ENCODE assay signal across 18 cellular contexts in the genomic region with DNA sequence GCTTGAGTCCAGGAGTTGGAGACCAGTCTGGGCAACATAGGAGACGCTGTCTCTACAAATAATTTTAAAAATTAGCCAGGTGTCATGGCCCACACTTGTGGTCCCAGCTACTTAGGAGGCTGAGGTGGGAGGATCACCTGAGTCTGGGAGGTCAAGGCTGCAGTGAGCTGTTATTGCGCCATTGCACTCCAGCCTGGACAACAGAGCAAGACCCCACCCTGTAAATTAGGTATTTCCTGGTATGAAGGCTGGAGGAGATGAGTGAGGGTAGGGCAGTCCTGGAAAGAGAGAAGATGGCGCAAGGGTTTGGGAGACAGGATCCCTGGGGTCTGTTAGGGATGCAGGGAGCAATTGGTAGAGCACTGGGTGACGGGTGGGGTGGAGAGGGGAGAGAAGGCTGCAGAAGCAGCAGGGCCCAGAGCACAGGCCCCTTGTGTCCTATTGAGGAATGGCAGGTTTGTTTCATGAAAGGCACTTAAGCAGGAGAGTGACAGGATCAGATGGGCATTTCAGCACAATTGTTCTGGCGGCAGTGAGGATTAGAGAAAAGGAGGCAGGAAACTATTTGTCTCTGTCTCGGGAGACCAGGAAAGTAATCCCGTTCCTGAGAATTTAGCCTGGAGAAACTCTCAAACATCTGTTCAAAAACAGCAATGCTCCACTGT. TPM values are rescaled to one million over a fixed set of nuclear protein-coding genes. Genes with fewer than 3 reads are reported as not detected.
DNase-seq lines count a peak whose midpoint lies in the region; ATAC-seq and TF ChIP-seq lines count a peak whose summit lies in the region.
"Had no signal": no experiment of that assay in that cellular context is flagged by ENCODE, and none has a peak within 500 bp of the region (broad histone marks: within the 10 kb centered on the region; RNA-seq: fewer than 3 reads in every experiment).

No MANE protein-coding gene starts in this region.

- H3K9me3 ChIP-seq in adrenal gland (replicated peaks in 1 of 3) (no peaks in the 10 kb centered on the region), body of pancreas (no peaks in the 10 kb centered on the region)
- H3K9me3 ChIP-seq: vagina had no signal

- no peaks in the 10 kb centered on the region for H3K79me2 ChIP-seq in mesendoderm (ENCODE audit: control insufficient read depth, insufficient read depth, low read length)

- peak; percentile 67 for DNase-seq in DMS 273 (lab: John Stamatoyannopoulos, UW; ENCODE audit: unreplicated experiment)
- peak; percentile 1 for DNase-seq in NAMALWA (ENCODE audit: low spot score)
- no peak for DNase-seq in astrocyte of the cerebellum (ENCODE audit: low read depth)
- DNase-seq in mesendoderm: peak; percentile 74
- DNase-seq in adrenal gland: no peak
- DNase-seq in body of pancreas: no peak
- DNase-seq in activated T-helper 2 cell treated with anti-CD3 and anti-CD28 coated beads, Interferon-gamma antibody, Interleukin-2, Interleukin-4, amounts not matched to agents 10 μg/mL and 5 μg/mL and 100 μg/mL, durations not matched to agents 14 hours and 24 hours and 36 hours (ENCODE audit: low spot score): no peak
- DNase-seq: activated CD8-positive, alpha-beta memory T cell treated with anti-CD3 and anti-CD28 coated beads, Interleukin-2, amount 50 U/mL, for 4 hours; NCI-H1436 treated with DMSO at 0.1 percent for 48 hours; NCI-H748 treated with DMSO at 0.1 percent for 48 hours; psoas muscle; SHP77 had no signal

- H2BK5ac ChIP-seq in mesendoderm (ENCODE audit: low read length): no peak overlapping the region

- ATAC-seq in body of pancreas: no peak
- no peak for ATAC-seq in HG02870 (IDR thresholded peaks at IDR 0.05; ENCODE audit: unreplicated experiment)
- ATAC-seq: psoas muscle had no signal

- in situ Hi-C loops in astrocyte of the cerebellum (cut with HindIII; ENCODE audit: low sequenced_read_pairs): no loop called here

- H3K56ac ChIP-seq in mesendoderm (ENCODE audit: low read length): no peak overlapping the region

- H3K36me3 Mint-ChIP-seq in activated T-helper 2 cell treated with anti-CD3 and anti-CD28 coated beads, Interferon-gamma antibody, Interleukin-2, Interleukin-4, amounts not matched to agents 10 μg/mL and 5 μg/mL and 100 μg/mL, durations not matched to agents 14 hours and 24 hours and 36 hours (ENCODE audit: low read depth): peaks cover 4% of the 10 kb centered on the region

- intact Hi-C loops in adrenal gland (cut with DNase I): no loop called here
- intact Hi-C loops in body of pancreas (cut with DNase I): no loop called here
- intact Hi-C loops in activated T-helper 2 cell treated with anti-CD3 and anti-CD28 coated beads, Interferon-gamma antibody, Interleukin-2, Interleukin-4, amounts not matched to agents 10 μg/mL and 5 μg/mL and 100 μg/mL, durations not matched to agents 14 hours and 24 hours and 36 hours (cut with micrococcal nuclease): no loop called here

- H3K4ac ChIP-seq in mesendoderm (ENCODE audit: low read depth, low read length): no peak overlapping the region

- H3K27ac ChIP-seq in mesendoderm (ENCODE audit: low read depth, low read length) (no peak overlapping the region), adrenal gland (no peak overlapping the region), body of pancreas (no peak overlapping the region)
- H3K27ac ChIP-seq: BLaER1, psoas muscle, vagina had no signal

- TF ChIP-seq POLR2A in adrenal gland (IDR thresholded peaks at IDR 0.05) (no peak), body of pancreas (IDR thresholded peaks at IDR 0.05) (no peak)

- no peak overlapping the region for H3K4me2 ChIP-seq in mesendoderm (ENCODE audit: low read length)
- H3K4me2 ChIP-seq: BLaER1 had no signal

- H3K36me3 ChIP-seq in mesendoderm (ENCODE audit: control insufficient read depth, insufficient read depth, low read length): no peaks in the 10 kb centered on the region
- H3K36me3 ChIP-seq in adrenal gland (replicated peaks in 1 of 2): no peaks in the 10 kb centered on the region
- H3K36me3 ChIP-seq in body of pancreas (replicated peaks in 1 of 2; ENCODE audit: insufficient read depth in 1 of 2, low read depth in 2 of 2): no peaks in the 10 kb centered on the region
- H3K36me3 ChIP-seq: BLaER1, vagina had no signal

- no peaks in the 10 kb centered on the region for H3K4me1 ChIP-seq in mesendoderm (ENCODE audit: control insufficient read depth, low read depth, low read length)
- no peaks in the 10 kb centered on the region for H3K4me1 ChIP-seq in adrenal gland (replicated peaks in 1 of 2)
- H3K4me1 ChIP-seq in body of pancreas: no peaks in the 10 kb centered on the region
- H3K4me1 ChIP-seq: BLaER1, psoas muscle, vagina had no signal

- no peak overlapping the region for H3K23ac ChIP-seq in mesendoderm (ENCODE audit: low read length)

- no peak overlapping the region for H2BK120ac ChIP-seq in mesendoderm (ENCODE audit: low read depth, low read length)

- peaks cover 5% of the 10 kb centered on the region for H3K9me3 Mint-ChIP-seq in activated T-helper 2 cell treated with anti-CD3 and anti-CD28 coated beads, Interferon-gamma antibody, Interleukin-2, Interleukin-4, amounts not matched to agents 10 μg/mL and 5 μg/mL and 100 μg/mL, durations not matched to agents 14 hours and 24 hours and 36 hours

- no peak overlapping the region for H2BK15ac ChIP-seq in mesendoderm (replicated peaks; ENCODE audit: low read depth)

- no peak overlapping the region for H4K8ac ChIP-seq in mesendoderm (ENCODE audit: low read depth, low read length)

- H3K4me3 Mint-ChIP-seq in activated T-helper 2 cell treated with anti-CD3 and anti-CD28 coated beads, Interferon-gamma antibody, Interleukin-2, Interleukin-4, amounts not matched to agents 10 μg/mL and 5 μg/mL and 100 μg/mL, durations not matched to agents 14 hours and 24 hours and 36 hours (ENCODE audit: low read depth): no peak overlapping the region
- H3K4me3 Mint-ChIP-seq: activated naive CD8-positive, alpha-beta T cell; IgD-negative memory B cell; mesothelial cell of epicardium had no signal

- TF ChIP-seq CTCF in astrocyte of the cerebellum (IDR thresholded peaks at IDR 0.05; ENCODE audit: low read depth, low read length, missing control alignments): peak; percentile 28
- no peak for TF ChIP-seq CTCF in adrenal gland (IDR thresholded peaks at IDR 0.05)
- no peak for TF ChIP-seq CTCF in body of pancreas (IDR thresholded peaks at IDR 0.05)

- H3K27me3 ChIP-seq in mesendoderm (ENCODE audit: insufficient read depth, low read length, poor library complexity) (no peaks in the 10 kb centered on the region), adrenal gland (no peaks in the 10 kb centered on the region), body of pancreas (no peaks in the 10 kb centered on the region)
- H3K27me3 ChIP-seq: BLaER1, vagina had no signal

- no CpG with 5 or more reads among the region's 7 CpGs for WGBS in mesendoderm (ENCODE audit: extremely low coverage, insufficient coverage, low lambda C conversion rate)
- WGBS in adrenal gland, 4 donors: 72 to 86% (median 83%) methylated on average over 7 of the region's 7 CpGs
- 81 to 87% methylated on average over 7 of the region's 7 CpGs for WGBS in body of pancreas, 2 donors

- no peak overlapping the region for H3K18ac ChIP-seq in mesendoderm (ENCODE audit: low read length)

- no peak overlapping the region for H4K5ac ChIP-seq in mesendoderm (ENCODE audit: low read length)

- H3K27me3 Mint-ChIP-seq in activated T-helper 2 cell treated with anti-CD3 and anti-CD28 coated beads, Interferon-gamma antibody, Interleukin-2, Interleukin-4, amounts not matched to agents 10 μg/mL and 5 μg/mL and 100 μg/mL, durations not matched to agents 14 hours and 24 hours and 36 hours (ENCODE audit: low read depth): peaks cover 5% of the 10 kb centered on the region

- no peak overlapping the region for H3K9ac ChIP-seq in mesendoderm (ENCODE audit: low read length)
- H3K9ac ChIP-seq: BLaER1 had no signal

- no peak overlapping the region for H3K4me3 ChIP-seq in astrocyte of the cerebellum (ENCODE audit: low read depth, low read length)
- H3K4me3 ChIP-seq in mesendoderm (ENCODE audit: low read length): no peak overlapping the region
- H3K4me3 ChIP-seq in adrenal gland: no peak overlapping the region
- no peak overlapping the region for H3K4me3 ChIP-seq in body of pancreas
- H3K4me3 ChIP-seq: BLaER1, psoas muscle, vagina had no signal

- H2AK5ac ChIP-seq in mesendoderm (ENCODE audit: low read length): no peak overlapping the region

- peaks cover 2% of the 10 kb centered on the region for H3K4me1 Mint-ChIP-seq in activated T-helper 2 cell treated with anti-CD3 and anti-CD28 coated beads, Interferon-gamma antibody, Interleukin-2, Interleukin-4, amounts not matched to agents 10 μg/mL and 5 μg/mL and 100 μg/mL, durations not matched to agents 14 hours and 24 hours and 36 hours (ENCODE audit: low read depth)
- H3K4me1 Mint-ChIP-seq: IgD-negative memory B cell had no signal

- no peaks in the 10 kb centered on the region for H3K79me1 ChIP-seq in mesendoderm (ENCODE audit: low read length)

- H3K27ac Mint-ChIP-seq in activated T-helper 2 cell treated with anti-CD3 and anti-CD28 coated beads, Interferon-gamma antibody, Interleukin-2, Interleukin-4, amounts not matched to agents 10 μg/mL and 5 μg/mL and 100 μg/mL, durations not matched to agents 14 hours and 24 hours and 36 hours: no peak overlapping the region
- H3K27ac Mint-ChIP-seq: activated naive CD8-positive, alpha-beta T cell; IgD-negative memory B cell; mesothelial cell of epicardium had no signal

RNA-seq across cellular contexts. Expression of a gene that starts 47.2 kb away (rescaled TPM):
- 177 TPM for polyA plus RNA-seq in mesendoderm (2013, experiment 1 of 2)
- polyA plus RNA-seq in mesendoderm (2013, experiment 2 of 2): 176 TPM
- total RNA-seq in adrenal gland (100 to 1,000 TPM in 7 of 8 donors, 10 to 100 TPM in 1; 98.0 to 198 (median 154) TPM), body of pancreas (10 to 100 TPM; 57.0 to 91.8 TPM)
- polyA plus RNA-seq in adrenal gland: 100 to 1,000 TPM in 1 of 3 donors, 10 to 100 TPM in 2; 60.4 to 195 (median 73.8) TPM
- total RNA-seq in activated T-helper 2 cell treated with anti-CD3 and anti-CD28 coated beads, Interferon-gamma antibody, Interleukin-2, Interleukin-4, amounts not matched to agents 10 μg/mL and 5 μg/mL and 100 μg/mL, durations not matched to agents 14 hours and 24 hours and 36 hours: 135 and 137 TPM in 2 replicates

Comparison
In these comparisons a context has a peak if more than half of its experiments do, and no peak if none do; other contexts are left out.
1. DNase-seq: peak in DMS 273 (single experiment), NAMALWA (single experiment) and mesendoderm (single experiment); none in astrocyte of the cerebellum (single experiment), adrenal gland (0 of 7), body of pancreas (0 of 4) and activated T-helper 2 cell treated with anti-CD3 and anti-CD28 coated beads, Interferon-gamma antibody, Interleukin-2, Interleukin-4, amounts not matched to agents 10 μg/mL and 5 μg/mL and 100 μg/mL, durations not matched to agents 14 hours and 24 hours and 36 hours (single experiment).